ENCODE assay signal across 13 cellular contexts in genomic region chr17:76840884-76841775, GRCh38. TPM values are rescaled to one million over a fixed set of nuclear protein-coding genes. Genes with fewer than 3 reads are reported as not detected.
DNase-seq lines count a peak whose midpoint lies in the region; ATAC-seq, FAIRE-seq and TF ChIP-seq lines count a peak whose summit lies in the region.
"Had no signal": no experiment of that assay in that cellular context is flagged by ENCODE, and none has a peak within 500 bp of the region (broad histone marks: within the 10 kb centered on the region; RNA-seq: fewer than 3 reads in every experiment).

No MANE protein-coding gene starts in this region.

- 18% methylated on average over 7 of the region's 8 CpGs for WGBS in mammary epithelial cell (ENCODE audit: low coverage, missing lambda C conversion rate)

- ATAC-seq in GM21737 (IDR thresholded peaks at IDR 0.05; ENCODE audit: unreplicated experiment): no peak
- ATAC-seq in stimulated activated naive CD8-positive, alpha-beta T cell treated with anti-CD3 and anti-CD28 coated beads, Interleukin-15, amount 100 ng/mL, for 72 hours: no peak

- H2AFZ ChIP-seq in mammary epithelial cell (ENCODE audit: low read depth, low read length): no peak overlapping the region

- no peaks in the 10 kb centered on the region for H3K9me3 Mint-ChIP-seq in stimulated activated naive CD8-positive, alpha-beta T cell treated with anti-CD3 and anti-CD28 coated beads, Interleukin-15, amount 100 ng/mL, for 72 hours

- no peaks in the 10 kb centered on the region for H4K20me1 ChIP-seq in BLaER1
- H4K20me1 ChIP-seq in mammary epithelial cell (ENCODE audit: insufficient read depth, low read length): no peaks in the 10 kb centered on the region

- in situ Hi-C loops in mammary epithelial cell (cut with MboI; ENCODE audit: low sequenced_read_pairs in 2 of 2): no loop called here

- H3K4me3 ChIP-seq in BLaER1 (0 out of 2 replicates have a peak overlapping the region, but pooled peaks have one; percentile 22), mammary epithelial cell (replicated peaks in 1 of 3; ENCODE audit: insufficient read depth in 1 of 3, low read depth in 2 of 3, low read length in 3 of 3) (no peak overlapping the region), uterus (no peak overlapping the region)
- H3K4me3 ChIP-seq: thyroid gland had no signal

- peaks cover 19% of the 10 kb centered on the region for H3K4me1 Mint-ChIP-seq in stimulated activated naive CD8-positive, alpha-beta T cell treated with anti-CD3 and anti-CD28 coated beads, Interleukin-15, amount 100 ng/mL, for 72 hours

- H3K27me3 ChIP-seq in BLaER1: no peaks in the 10 kb centered on the region
- H3K27me3 ChIP-seq in mammary epithelial cell (ENCODE audit: insufficient read depth, low read length): peaks cover 3% of the 10 kb centered on the region
- peaks cover 0 to 5% of the 10 kb centered on the region in 2 donors for H3K27me3 ChIP-seq in uterus

- DNase-seq in HTR-8/SVneo (ENCODE audit: insufficient read length, low spot score) (peak; percentile 54), left kidney (ENCODE audit: low read depth, low spot score) (peak; percentile 48), mammary epithelial cell (no peak), uterus (no peak)
- DNase-seq in stimulated activated naive CD8-positive, alpha-beta T cell treated with anti-CD3 and anti-CD28 coated beads, Interleukin-15, amount 100 ng/mL, for 72 hours: no peak
- DNase-seq: NCI-H2107, SHP77 treated with DMSO at 0.1 percent for 48 hours, thyroid gland had no signal

- dilution Hi-C loops in mammary epithelial cell (cut with HindIII; ENCODE audit: low sequenced_read_pairs): no loop called here

- H3K27me3 Mint-ChIP-seq in stimulated activated naive CD8-positive, alpha-beta T cell treated with anti-CD3 and anti-CD28 coated beads, Interleukin-15, amount 100 ng/mL, for 72 hours: peaks cover 68% of the 10 kb centered on the region

- H3K79me2 ChIP-seq in mammary epithelial cell (ENCODE audit: insufficient read depth, low read length): no peaks in the 10 kb centered on the region

- H3K36me3 ChIP-seq in BLaER1 (no peaks in the 10 kb centered on the region), mammary epithelial cell (ENCODE audit: insufficient read depth, low read length) (no peaks in the 10 kb centered on the region), uterus (no peaks in the 10 kb centered on the region)
- H3K36me3 ChIP-seq: thyroid gland had no signal

- FAIRE-seq in HTR-8/SVneo (lab: Jason Lieb, UNC): no peak
- FAIRE-seq: endometrium, TTC549 had no signal

- CTCF ChIA-PET in mammary epithelial cell (lab: Charles Lee; ENCODE audit: low non-redundant PET): no interaction called here

- H3K4me2 ChIP-seq in BLaER1 (peak overlapping the region; percentile 93), mammary epithelial cell (ENCODE audit: insufficient read depth, low read depth, low read length) (no peak overlapping the region)

- TF ChIP-seq POLR2A in uterus (IDR thresholded peaks at IDR 0.05): no peak

- no peak for TF ChIP-seq CTCF in VCaP (conservative IDR thresholded peaks at IDR 0.05)
- no peak for TF ChIP-seq CTCF in mammary epithelial cell (conservative IDR thresholded peaks at IDR 0.05 in 1 of 2, IDR thresholded peaks at IDR 0.05 in 1 of 2; ENCODE audit: extremely low read depth in 1 of 2, insufficient read depth in 1 of 2, low read depth in 1 of 2, low read length in 2 of 2)
- no peak for TF ChIP-seq CTCF in uterus (IDR thresholded peaks at IDR 0.05)

- peak overlapping the region; percentile 97 for H3K27ac ChIP-seq in BLaER1
- peak overlapping the region; percentile 36; the same call in 1 of the 2 replicates for H3K27ac ChIP-seq in VCaP
- H3K27ac ChIP-seq in mammary epithelial cell (ENCODE audit: insufficient read depth, low read depth, low read length): no peak overlapping the region
- no peak overlapping the region for H3K27ac ChIP-seq in uterus
- H3K27ac ChIP-seq: thyroid gland had no signal

- peak overlapping the region in 1 of 2 donors; percentile 0 for H3K27ac Mint-ChIP-seq in stimulated activated naive CD8-positive, alpha-beta T cell treated with anti-CD3 and anti-CD28 coated beads, Interleukin-15, amount 100 ng/mL, for 72 hours

- no TSS peak for BruUV-seq in mammary epithelial cell (replicated peaks; lab: Mats Ljungman, UMichigan)

- H3K9me3 ChIP-seq in BLaER1 (no peaks in the 10 kb centered on the region), mammary epithelial cell (replicated peaks; ENCODE audit: insufficient read depth, low read length) (no peaks in the 10 kb centered on the region), uterus (no peaks in the 10 kb centered on the region)
- H3K9me3 ChIP-seq: thyroid gland had no signal

- H3K9ac ChIP-seq in BLaER1: peak overlapping the region; percentile 65; the same call in 1 of the 2 replicates
- H3K9ac ChIP-seq in mammary epithelial cell (ENCODE audit: insufficient read depth, low read length): no peak overlapping the region

- no peak overlapping the region for H3K4me3 Mint-ChIP-seq in stimulated activated naive CD8-positive, alpha-beta T cell treated with anti-CD3 and anti-CD28 coated beads, Interleukin-15, amount 100 ng/mL, for 72 hours

- intact Hi-C loops in mammary epithelial cell (cut with micrococcal nuclease): no loop called here
- intact Hi-C loops in uterus (cut with DNase I; ENCODE audit: low total_unique reads): no loop called here

- peaks cover 87% of the 10 kb centered on the region for H3K4me1 ChIP-seq in BLaER1
- no peaks in the 10 kb centered on the region for H3K4me1 ChIP-seq in mammary epithelial cell (ENCODE audit: insufficient read depth, low read length)
- H3K4me1 ChIP-seq in uterus: no peaks in the 10 kb centered on the region

RNA-seq across cellular contexts. Expression of gene MGAT5B, which starts 27.1 kb away (rescaled TPM):
- 1 to 10 TPM in 1 of 2 donors, under 1 TPM in 1; 0.89 to 1.3 TPM for total RNA-seq in mammary epithelial cell
- 1.8 TPM for polyA plus RNA-seq in mammary epithelial cell
- polyA minus RNA-seq in mammary epithelial cell: 3.5 TPM
- 1 to 10 TPM in 2 of 4 donors, under 1 TPM in 1, not detected in 1; 0.59 to 3.3 (median 1.5) TPM for total RNA-seq in uterus

Comparison
In these comparisons a context has a peak if more than half of its experiments do, and no peak if none do; other contexts are left out.
1. H3K27ac ChIP-seq: peak in BLaER1 (single experiment) and VCaP (single experiment); none in mammary epithelial cell (single experiment) and uterus (0 of 2).
2. DNase-seq: peak in HTR-8/SVneo (single experiment) and left kidney (single experiment); none in mammary epithelial cell (single experiment), uterus (0 of 2) and stimulated activated naive CD8-positive, alpha-beta T cell treated with anti-CD3 and anti-CD28 coated beads, Interleukin-15, amount 100 ng/mL, for 72 hours (0 of 2).